ENCODE assay signal across 11 cellular contexts in genomic region chr2:160397530-160397865, GRCh38.
DNase-seq lines count a peak whose midpoint lies in the region; ATAC-seq and FAIRE-seq lines count a peak whose summit lies in the region.
"Had no signal": no experiment of that assay in that cellular context is flagged by ENCODE, and none has a peak within 500 bp of the region (broad histone marks: within the 10 kb centered on the region; RNA-seq: fewer than 3 reads in every experiment).

No MANE protein-coding gene starts in this region.

- peaks cover 93% of the 10 kb centered on the region for H3K4me1 ChIP-seq in GM23248 (ENCODE audit: insufficient read depth)
- H3K4me1 ChIP-seq: body of pancreas had no signal

- peak overlapping the region; percentile 82 for H3K4me2 ChIP-seq in GM23248 (ENCODE audit: unreplicated experiment)

- H3K9ac ChIP-seq in GM23248, result peak overlapping the region; percentile 70

- ATAC-seq in esophagus mucosa (peak; percentile 62), HG03097 (IDR thresholded peaks at IDR 0.05; ENCODE audit: low FRiP score, unreplicated experiment) (no peak), GM18868 (IDR thresholded peaks at IDR 0.05; ENCODE audit: unreplicated experiment) (no peak)
- ATAC-seq: body of pancreas, GM12878 had no signal

- FAIRE-seq in RCC 7860 (lab: Jason Lieb, UNC), result no peak
- FAIRE-seq: GM12878 had no signal

- H3K36me3 ChIP-seq in GM23248 (ENCODE audit: low read depth), result no peaks in the 10 kb centered on the region
- H3K36me3 ChIP-seq: esophagus squamous epithelium had no signal

- peak overlapping the region; percentile 87 for H3K27ac ChIP-seq in GM23248
- H3K27ac ChIP-seq: body of pancreas had no signal

- WGBS in GM23248 (ENCODE audit: low coverage in 1 of 2, low lambda C conversion rate in 2 of 2, missing lambda C conversion rate in 2 of 2), 2 experiments, result 0 to 3% methylated on average over 2 of the region's 2 CpGs

- H3K9me3 ChIP-seq in GM23248 (ENCODE audit: low read depth), result no peaks in the 10 kb centered on the region
- H3K9me3 ChIP-seq: body of pancreas, esophagus squamous epithelium had no signal

- no peaks in the 10 kb centered on the region for H3K27me3 ChIP-seq in GM23248 (replicated peaks; ENCODE audit: insufficient read depth)
- H3K27me3 ChIP-seq: body of pancreas, esophagus squamous epithelium had no signal

- H3K4me3 ChIP-seq in GM23248, result peak overlapping the region; percentile 57
- H3K4me3 ChIP-seq: body of pancreas, esophagus squamous epithelium, GM12878 had no signal

- in situ Hi-C loops in GM23248 (cut with MboI), result no loop called here

- H3F3A ChIP-seq in GM23248 (ENCODE audit: insufficient read depth), result peaks cover 83% of the 10 kb centered on the region

- H3K79me2 ChIP-seq in GM23248 (ENCODE audit: insufficient read depth), result peaks cover 100% of the 10 kb centered on the region

- peak; percentile 70 for DNase-seq in GM23248
- peak; percentile 18 for DNase-seq in RCC 7860 (ENCODE audit: low spot score)
- peak; percentile 56 for DNase-seq in renal cortical epithelial cell (ENCODE audit: low read depth)
- no peak for DNase-seq in NCI-H2196 treated with DMSO at 0.1 percent for 48 hours (lab: John Stamatoyannopoulos, UW; ENCODE audit: unreplicated experiment)
- no peak for DNase-seq in activated naive CD4-positive, alpha-beta T cell treated with anti-CD3 and anti-CD28 coated beads, Interleukin-2, amount 50 U/mL, for 16 hours
- DNase-seq: body of pancreas, esophagus squamous epithelium had no signal

- H2AFZ ChIP-seq in GM23248, result no peak overlapping the region

- peaks cover 11% of the 10 kb centered on the region; the same call in 1 of the 2 replicates for H4K20me1 ChIP-seq in GM23248 (ENCODE audit: insufficient read depth)

- no peaks in the 10 kb centered on the region for H3K9me2 ChIP-seq in GM23248 (ENCODE audit: insufficient read depth)

Comparison
In these comparisons a context has a peak if more than half of its experiments do, and no peak if none do; other contexts are left out.
1. DNase-seq: peak in GM23248 (single experiment), RCC 7860 (single experiment) and renal cortical epithelial cell (single experiment); none in NCI-H2196 treated with DMSO at 0.1 percent for 48 hours (single experiment) and activated naive CD4-positive, alpha-beta T cell treated with anti-CD3 and anti-CD28 coated beads, Interleukin-2, amount 50 U/mL, for 16 hours (single experiment).